In genomic region chr6:149046822-149047246, GRCh38 we compare ENCODE assay signal across 9 cellular contexts.
DNase-seq lines count a peak whose midpoint lies in the region; ATAC-seq, FAIRE-seq and TF ChIP-seq lines count a peak whose summit lies in the region.
"Had no signal": no experiment of that assay in that cellular context is flagged by ENCODE, and none has a peak within 500 bp of the region (broad histone marks: within the 10 kb centered on the region; RNA-seq: fewer than 3 reads in every experiment).

No MANE protein-coding gene starts in this region.

- peak; percentile 49 for DNase-seq in activated CD4-positive, alpha-beta T cell treated with anti-CD3 and anti-CD28 coated beads, Interleukin-2, amount 10 ng/mL, durations not matched to agents 7 days and 5 days
- no peak for DNase-seq in activated CD4-positive, alpha-beta T cell treated with anti-CD3 and anti-CD28 coated beads for 4 hours
- DNase-seq in T-helper 2 cell treated with Interferon-gamma antibody and Interleukin-4, amounts not matched to agents 5 μg/mL and 100 μg/mL, for 36 hours (ENCODE audit: low spot score), result no peak
- DNase-seq in small intestine (peak; percentile 25), NCI-H526 (lab: John Stamatoyannopoulos, UW) (no peak), tibial nerve (ENCODE audit: low spot score in 2 of 2) (no peak)
- no peak for DNase-seq in activated T-cell treated with anti-CD3 and anti-CD28 coated beads, Interleukin-2, amount 50 U/mL, for 1 hour

- CTCF ChIA-PET in activated CD4-positive, alpha-beta T cell treated with anti-CD3 and anti-CD28 coated beads, Interleukin-2, amount 10 ng/mL, durations not matched to agents 7 days and 5 days (lab: Charles Lee), result interaction anchor here (0.8 to 3.3 kb wide), 11 partner anchors 10 to 476 kb away, joined by 3 to 19 read pairs (median 5); partner anchors contain the start of gene ZC3H12D

- H3K36me3 ChIP-seq in small intestine (ENCODE audit: control insufficient read depth in 2 of 2, insufficient read depth in 2 of 2, low read length in 2 of 2) (no peaks in the 10 kb centered on the region), tibial nerve (no peaks in the 10 kb centered on the region)

- TF ChIP-seq CTCF in tibial nerve (IDR thresholded peaks at IDR 0.05), result no peak

- peaks cover 12% of the 10 kb centered on the region for H3K36me3 Mint-ChIP-seq in activated CD4-positive, alpha-beta T cell treated with anti-CD3 and anti-CD28 coated beads, Interleukin-2, amount 10 ng/mL, durations not matched to agents 7 days and 5 days (ENCODE audit: low read depth)
- H3K36me3 Mint-ChIP-seq in T-helper 2 cell treated with Interferon-gamma antibody and Interleukin-4, amounts not matched to agents 5 μg/mL and 100 μg/mL, for 36 hours (ENCODE audit: low read depth), result peaks cover 10% of the 10 kb centered on the region

- peaks cover 7% of the 10 kb centered on the region for H3K9me3 Mint-ChIP-seq in activated CD4-positive, alpha-beta T cell treated with anti-CD3 and anti-CD28 coated beads, Interleukin-2, amount 10 ng/mL, durations not matched to agents 7 days and 5 days
- H3K9me3 Mint-ChIP-seq in T-helper 2 cell treated with Interferon-gamma antibody and Interleukin-4, amounts not matched to agents 5 μg/mL and 100 μg/mL, for 36 hours, result no peaks in the 10 kb centered on the region
- H3K9me3 Mint-ChIP-seq: activated naive CD4-positive, alpha-beta T cell treated with anti-CD3 and anti-CD28 coated beads, Interleukin-2, amount 50 U/mL, for 24 hours had no signal

- H3K4me3 ChIP-seq in small intestine (ENCODE audit: low read depth in 1 of 2, low read length in 2 of 2) (no peak overlapping the region), tibial nerve (no peak overlapping the region)

- FAIRE-seq in small intestine (lab: Jason Lieb, UNC), result no peak

- TF ChIP-seq POLR2A in tibial nerve (IDR thresholded peaks at IDR 0.05), result no peak

- no peaks in the 10 kb centered on the region for H3K27me3 ChIP-seq in small intestine (ENCODE audit: control insufficient read depth in 2 of 2, insufficient read depth in 2 of 2, low read length in 2 of 2)
- H3K27me3 ChIP-seq in tibial nerve, result no peaks in the 10 kb centered on the region

- TF ChIP-seq EP300 in tibial nerve (IDR thresholded peaks at IDR 0.05), result no peak

- H3K4me1 ChIP-seq in small intestine (ENCODE audit: control insufficient read depth in 2 of 2, insufficient read depth in 1 of 2, low read depth in 1 of 2, low read length in 1 of 2) (peaks cover 0 to 6% of the 10 kb centered on the region in 2 donors), tibial nerve (peaks cover 0 to 16% (median 12%) of the 10 kb centered on the region in 4 donors)

- H3K27me3 Mint-ChIP-seq in activated CD4-positive, alpha-beta T cell treated with anti-CD3 and anti-CD28 coated beads, Interleukin-2, amount 10 ng/mL, durations not matched to agents 7 days and 5 days, result no peaks in the 10 kb centered on the region
- H3K27me3 Mint-ChIP-seq in T-helper 2 cell treated with Interferon-gamma antibody and Interleukin-4, amounts not matched to agents 5 μg/mL and 100 μg/mL, for 36 hours (ENCODE audit: low read depth), result no peaks in the 10 kb centered on the region
- H3K27me3 Mint-ChIP-seq: activated naive CD4-positive, alpha-beta T cell treated with anti-CD3 and anti-CD28 coated beads, Interleukin-2, amount 50 U/mL, for 24 hours had no signal

- H3K27ac ChIP-seq in small intestine (ENCODE audit: low read depth in 1 of 2, low read length in 1 of 2) (no peak overlapping the region), tibial nerve (no peak overlapping the region)

- peak; percentile 75 for ATAC-seq in HG02852 (IDR thresholded peaks at IDR 0.05; ENCODE audit: unreplicated experiment)

- POLR2A ChIA-PET in activated CD4-positive, alpha-beta T cell treated with anti-CD3 and anti-CD28 coated beads, Interleukin-2, amount 10 ng/mL, durations not matched to agents 7 days and 5 days (lab: Charles Lee), result no interaction called here

- no peaks in the 10 kb centered on the region for H3K9me3 ChIP-seq in small intestine (ENCODE audit: control insufficient read depth, low read depth)
- no peaks in the 10 kb centered on the region for H3K9me3 ChIP-seq in tibial nerve

- H3K4me3 Mint-ChIP-seq in activated CD4-positive, alpha-beta T cell treated with anti-CD3 and anti-CD28 coated beads, Interleukin-2, amount 10 ng/mL, durations not matched to agents 7 days and 5 days, result peak overlapping the region; percentile 2
- peak overlapping the region; percentile 70 for H3K4me3 Mint-ChIP-seq in T-helper 2 cell treated with Interferon-gamma antibody and Interleukin-4, amounts not matched to agents 5 μg/mL and 100 μg/mL, for 36 hours
- H3K4me3 Mint-ChIP-seq: activated naive CD4-positive, alpha-beta T cell treated with anti-CD3 and anti-CD28 coated beads, Interleukin-2, amount 50 U/mL, for 24 hours had no signal

- peak overlapping the region; percentile 67 for H3K27ac Mint-ChIP-seq in activated CD4-positive, alpha-beta T cell treated with anti-CD3 and anti-CD28 coated beads, Interleukin-2, amount 10 ng/mL, durations not matched to agents 7 days and 5 days
- peak overlapping the region; percentile 39 for H3K27ac Mint-ChIP-seq in T-helper 2 cell treated with Interferon-gamma antibody and Interleukin-4, amounts not matched to agents 5 μg/mL and 100 μg/mL, for 36 hours
- H3K27ac Mint-ChIP-seq: activated naive CD4-positive, alpha-beta T cell treated with anti-CD3 and anti-CD28 coated beads, Interleukin-2, amount 50 U/mL, for 24 hours had no signal

- peaks cover 46% of the 10 kb centered on the region for H3K4me1 Mint-ChIP-seq in activated CD4-positive, alpha-beta T cell treated with anti-CD3 and anti-CD28 coated beads, Interleukin-2, amount 10 ng/mL, durations not matched to agents 7 days and 5 days
- peaks cover 57% of the 10 kb centered on the region for H3K4me1 Mint-ChIP-seq in T-helper 2 cell treated with Interferon-gamma antibody and Interleukin-4, amounts not matched to agents 5 μg/mL and 100 μg/mL, for 36 hours (ENCODE audit: low read depth)

- 46 to 70% (median 58%) methylated on average over 3 of the region's 3 CpGs for WGBS in small intestine, 3 donors
- 42 to 58% methylated on average over 3 of the region's 3 CpGs for whole genome bisulfite sequencing in tibial nerve, 2 donors

Comparison
In these comparisons a context has a peak if more than half of its experiments do, and no peak if none do; other contexts are left out.
1. DNase-seq: peak in activated CD4-positive, alpha-beta T cell treated with anti-CD3 and anti-CD28 coated beads, Interleukin-2, amount 10 ng/mL, durations not matched to agents 7 days and 5 days (single experiment) and small intestine (single experiment); none in activated CD4-positive, alpha-beta T cell treated with anti-CD3 and anti-CD28 coated beads for 4 hours (0 of 2), T-helper 2 cell treated with Interferon-gamma antibody and Interleukin-4, amounts not matched to agents 5 μg/mL and 100 μg/mL, for 36 hours (single experiment), NCI-H526 (0 of 2), tibial nerve (0 of 2) and activated T-cell treated with anti-CD3 and anti-CD28 coated beads, Interleukin-2, amount 50 U/mL, for 1 hour (single experiment).